In the genomic region with DNA sequence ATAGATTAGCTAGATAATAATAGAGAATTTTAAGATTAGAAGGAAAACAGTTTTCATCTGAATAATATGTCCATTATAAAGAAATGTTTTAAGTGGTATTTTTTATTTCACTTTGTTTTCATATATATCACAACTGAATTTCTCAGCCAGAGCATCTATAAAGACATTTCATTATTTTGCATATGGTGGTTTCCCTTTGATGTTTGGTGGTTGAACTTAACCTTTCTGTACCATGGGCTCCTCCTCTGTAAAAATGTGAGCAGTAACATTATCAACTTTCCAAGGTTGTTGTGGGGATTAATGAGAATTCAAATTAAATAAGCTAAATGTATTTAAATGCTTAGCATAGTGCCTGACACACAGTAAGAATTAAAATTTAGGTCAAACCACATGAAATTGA, we compare ENCODE assay signal across 3 cellular contexts.
"Had no signal": no experiment of that assay in that cellular context is flagged by ENCODE, and none has a peak within 500 bp of the region (broad histone marks: within the 10 kb centered on the region; RNA-seq: fewer than 3 reads in every experiment).

No MANE protein-coding gene starts in this region.

- ATAC-seq: GM12878 had no signal

- DNase-seq: GDM1, GF-D8 had no signal
